In the genomic region with DNA sequence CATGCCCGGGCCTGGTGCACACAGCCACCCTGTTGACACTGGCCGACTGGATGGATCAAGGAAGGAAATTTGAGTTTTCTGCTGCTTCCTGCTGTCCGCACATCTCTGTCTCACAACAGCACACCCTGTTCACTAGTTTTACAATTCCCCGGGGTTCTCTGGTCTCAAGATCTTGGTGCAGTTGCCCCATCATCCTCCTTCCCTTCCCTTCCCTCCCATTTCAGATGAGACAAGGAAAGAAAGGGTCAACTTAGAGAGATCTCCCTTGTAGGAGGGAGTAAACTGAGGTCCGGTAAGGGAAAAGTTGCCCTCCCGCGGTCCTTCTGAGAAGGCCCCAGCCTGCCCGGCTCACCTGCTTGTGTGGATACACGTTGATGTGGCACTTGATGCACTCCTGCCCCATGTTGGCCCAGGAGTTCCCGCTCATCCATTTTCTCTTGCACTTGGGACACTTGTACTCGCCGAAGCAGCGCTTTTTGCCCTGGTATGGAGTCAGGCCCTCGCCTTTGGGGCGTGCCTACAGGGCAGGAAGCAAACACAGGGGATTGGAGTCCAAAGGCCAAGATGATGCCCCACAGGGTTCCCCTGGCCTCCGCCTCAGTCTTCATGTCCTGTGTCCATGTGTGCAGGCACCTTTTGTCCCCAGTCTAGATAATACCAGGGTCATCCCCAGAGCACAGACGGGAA, we compare ENCODE assay signal across 1 cellular context.
A peak's percentile ranks its signal among the peaks of the same experiment; 100 is the strongest.
TF ChIP-seq lines count a peak whose summit lies in the region.

No MANE protein-coding gene starts in this region.

TF ChIP-seq in HepG2, 621 proteins besides CTCF, POLR2A, EP300 and RAD21:
- TF ChIP-seq HNF4G (IDR thresholded peaks at IDR 0.05; ENCODE audit: borderline replicate concordance, low read depth, low read length) (0 out of 2 replicates have a peak, but pooled peaks have one; percentile 14), HNF4G (CRISPR knock-in tag; IDR thresholded peaks at IDR 0.05; ENCODE audit: borderline replicate concordance, low read depth) (no peak), BRD4 (CRISPR knock-in tag; IDR thresholded peaks at IDR 0.05) (no peak), ZKSCAN5 (CRISPR knock-in tag; IDR thresholded peaks at IDR 0.05) (no peak), TBL1XR1 (IDR thresholded peaks at IDR 0.05; ENCODE audit: borderline replicate concordance, low read length, partially characterized antibody) (no peak), ZNF619 (CRISPR knock-in tag; IDR thresholded peaks at IDR 0.05) (no peak), PRPF4 (IDR thresholded peaks at IDR 0.05; ENCODE audit: low read depth, low read length, poor library complexity, severe bottlenecking) (no peak), ZKSCAN1 (IDR thresholded peaks at IDR 0.05; ENCODE audit: low read length) (no peak), HDAC6 (IDR thresholded peaks at IDR 0.05; ENCODE audit: low read depth, low read length) (no peak), CENPBD1 (CRISPR knock-in tag; IDR thresholded peaks at IDR 0.05; ENCODE audit: borderline replicate concordance, low read depth) (no peak), CBFB (CRISPR knock-in tag; IDR thresholded peaks at IDR 0.05) (no peak), GABPA (IDR thresholded peaks at IDR 0.05; ENCODE audit: low read depth, low read length) (no peak), GABPA (CRISPR knock-in tag; IDR thresholded peaks at IDR 0.05; ENCODE audit: low read depth) (no peak), ISX (CRISPR knock-in tag; conservative IDR thresholded peaks at IDR 0.05) (no peak)
- TF ChIP-seq, protein P1, sequence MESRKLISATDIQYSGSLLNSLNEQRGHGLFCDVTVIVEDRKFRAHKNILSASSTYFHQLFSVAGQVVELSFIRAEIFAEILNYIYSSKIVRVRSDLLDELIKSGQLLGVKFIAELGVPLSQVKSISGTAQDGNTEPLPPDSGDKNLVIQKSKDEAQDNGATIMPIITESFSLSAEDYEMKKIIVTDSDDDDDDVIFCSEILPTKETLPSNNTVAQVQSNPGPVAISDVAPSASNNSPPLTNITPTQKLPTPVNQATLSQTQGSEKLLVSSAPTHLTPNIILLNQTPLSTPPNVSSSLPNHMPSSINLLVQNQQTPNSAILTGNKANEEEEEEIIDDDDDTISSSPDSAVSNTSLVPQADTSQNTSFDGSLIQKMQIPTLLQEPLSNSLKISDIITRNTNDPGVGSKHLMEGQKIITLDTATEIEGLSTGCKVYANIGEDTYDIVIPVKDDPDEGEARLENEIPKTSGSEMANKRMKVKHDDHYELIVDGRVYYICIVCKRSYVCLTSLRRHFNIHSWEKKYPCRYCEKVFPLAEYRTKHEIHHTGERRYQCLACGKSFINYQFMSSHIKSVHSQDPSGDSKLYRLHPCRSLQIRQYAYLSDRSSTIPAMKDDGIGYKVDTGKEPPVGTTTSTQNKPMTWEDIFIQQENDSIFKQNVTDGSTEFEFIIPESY (CRISPR knock-in tag; IDR thresholded peaks at IDR 0.05), result peak; percentile 29; the same call in 1 of the 2 replicates
- TF ChIP-seq, protein P2, sequence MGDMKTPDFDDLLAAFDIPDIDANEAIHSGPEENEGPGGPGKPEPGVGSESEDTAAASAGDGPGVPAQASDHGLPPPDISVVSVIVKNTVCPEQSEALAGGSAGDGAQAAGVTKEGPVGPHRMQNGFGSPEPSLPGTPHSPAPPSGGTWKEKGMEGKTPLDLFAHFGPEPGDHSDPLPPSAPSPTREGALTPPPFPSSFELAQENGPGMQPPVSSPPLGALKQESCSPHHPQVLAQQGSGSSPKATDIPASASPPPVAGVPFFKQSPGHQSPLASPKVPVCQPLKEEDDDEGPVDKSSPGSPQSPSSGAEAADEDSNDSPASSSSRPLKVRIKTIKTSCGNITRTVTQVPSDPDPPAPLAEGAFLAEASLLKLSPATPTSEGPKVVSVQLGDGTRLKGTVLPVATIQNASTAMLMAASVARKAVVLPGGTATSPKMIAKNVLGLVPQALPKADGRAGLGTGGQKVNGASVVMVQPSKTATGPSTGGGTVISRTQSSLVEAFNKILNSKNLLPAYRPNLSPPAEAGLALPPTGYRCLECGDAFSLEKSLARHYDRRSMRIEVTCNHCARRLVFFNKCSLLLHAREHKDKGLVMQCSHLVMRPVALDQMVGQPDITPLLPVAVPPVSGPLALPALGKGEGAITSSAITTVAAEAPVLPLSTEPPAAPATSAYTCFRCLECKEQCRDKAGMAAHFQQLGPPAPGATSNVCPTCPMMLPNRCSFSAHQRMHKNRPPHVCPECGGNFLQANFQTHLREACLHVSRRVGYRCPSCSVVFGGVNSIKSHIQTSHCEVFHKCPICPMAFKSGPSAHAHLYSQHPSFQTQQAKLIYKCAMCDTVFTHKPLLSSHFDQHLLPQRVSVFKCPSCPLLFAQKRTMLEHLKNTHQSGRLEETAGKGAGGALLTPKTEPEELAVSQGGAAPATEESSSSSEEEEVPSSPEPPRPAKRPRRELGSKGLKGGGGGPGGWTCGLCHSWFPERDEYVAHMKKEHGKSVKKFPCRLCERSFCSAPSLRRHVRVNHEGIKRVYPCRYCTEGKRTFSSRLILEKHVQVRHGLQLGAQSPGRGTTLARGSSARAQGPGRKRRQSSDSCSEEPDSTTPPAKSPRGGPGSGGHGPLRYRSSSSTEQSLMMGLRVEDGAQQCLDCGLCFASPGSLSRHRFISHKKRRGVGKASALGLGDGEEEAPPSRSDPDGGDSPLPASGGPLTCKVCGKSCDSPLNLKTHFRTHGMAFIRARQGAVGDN (CRISPR knock-in tag; IDR thresholded peaks at IDR 0.05), result peak; percentile 42
